Comparison of ENCODE assay signal across 16 cellular contexts in genomic region chr7:50656141-50656895, GRCh38.
DNase-seq lines count a peak whose midpoint lies in the region; ATAC-seq and TF ChIP-seq lines count a peak whose summit lies in the region.
"Had no signal": no experiment of that assay in that cellular context is flagged by ENCODE, and none has a peak within 500 bp of the region (broad histone marks: within the 10 kb centered on the region; RNA-seq: fewer than 3 reads in every experiment).

No MANE protein-coding gene starts in this region.

- H3K4me1 ChIP-seq in OCI-LY7 (ENCODE audit: insufficient read depth, low read length, poor library complexity, severe bottlenecking), result peaks cover 15% of the 10 kb centered on the region
- H3K4me1 ChIP-seq in right cardiac atrium (ENCODE audit: control insufficient read depth, insufficient read depth, low read length), result peaks cover 35% of the 10 kb centered on the region
- peaks cover 25% of the 10 kb centered on the region for H3K4me1 ChIP-seq in rectal smooth muscle tissue (ENCODE audit: control insufficient read depth, insufficient read depth, low read length)

- DNase-seq in EH (ENCODE audit: low read depth), result peak; percentile 29
- no peak for DNase-seq in OCI-LY7 (ENCODE audit: low spot score)
- peak in 1 of 3 donors; percentile 64 for DNase-seq in right cardiac atrium
- no peak for DNase-seq in NCI-H345 treated with DMSO at 0.1 percent for 48 hours (lab: John Stamatoyannopoulos, UW; ENCODE audit: unreplicated experiment)
- DNase-seq in AG20443 (ENCODE audit: low spot score), result no peak
- DNase-seq: activated CD8-positive, alpha-beta T cell treated with anti-CD3 and anti-CD28 coated beads for 36 hours; activated naive CD4-positive, alpha-beta T cell treated with Interleukin-2 at 50 U/mL for 16 hours; central memory CD4-positive, alpha-beta T cell; DMS79; MG63; stimulated activated CD8-positive, alpha-beta memory T cell treated with anti-CD3 and anti-CD28 coated beads, Interleukin-4, amount 100 ng/mL, for 48 hours had no signal

- no peak overlapping the region for H2AFZ ChIP-seq in OCI-LY7 (ENCODE audit: low read length)
- H2AFZ ChIP-seq: GM23338 had no signal

- POLR2A ChIA-PET in OCI-LY7 (lab: Charles Lee), result no interaction called here

- intact Hi-C loops in OCI-LY7 (cut with micrococcal nuclease; ENCODE audit: unreplicated experiment), result no loop called here
- intact Hi-C loops in right cardiac atrium (cut with DNase I), result no loop called here

- BruUV-seq in OCI-LY7 (replicated peaks; lab: Mats Ljungman, UMichigan), result no TSS peak

- no peak for TF ChIP-seq CTCF in OCI-LY7 (conservative IDR thresholded peaks at IDR 0.05; ENCODE audit: low read length)

- H3K4me3 ChIP-seq in OCI-LY7 (ENCODE audit: low read depth, low read length, poor library complexity, severe bottlenecking), result no peak overlapping the region
- H3K4me3 ChIP-seq in right cardiac atrium (ENCODE audit: low read length), result no peak overlapping the region
- no peak overlapping the region for H3K4me3 ChIP-seq in rectal smooth muscle tissue (ENCODE audit: low read length)
- H3K4me3 ChIP-seq: GM12878, GM23338, MG63 had no signal

- H3K36me3 ChIP-seq in OCI-LY7 (ENCODE audit: insufficient read depth, low read length) (no peaks in the 10 kb centered on the region), rectal smooth muscle tissue (ENCODE audit: control insufficient read depth, insufficient read depth, low read length) (no peaks in the 10 kb centered on the region)
- H3K36me3 ChIP-seq: MG63 had no signal

- H4K20me1 ChIP-seq in OCI-LY7 (ENCODE audit: insufficient read depth, low read length), result no peaks in the 10 kb centered on the region

- no peaks in the 10 kb centered on the region for H3K79me2 ChIP-seq in OCI-LY7 (ENCODE audit: insufficient read depth, low read depth, low read length)

- H3K27ac ChIP-seq in OCI-LY7 (ENCODE audit: low read depth, low read length, poor library complexity, severe bottlenecking) (no peak overlapping the region), right cardiac atrium (ENCODE audit: low read length) (peak overlapping the region; percentile 76), rectal smooth muscle tissue (ENCODE audit: low read depth, low read length) (peak overlapping the region; percentile 75)

- H3K9me3 ChIP-seq in OCI-LY7 (ENCODE audit: low read length) (no peaks in the 10 kb centered on the region), right cardiac atrium (ENCODE audit: control insufficient read depth, low read length) (no peaks in the 10 kb centered on the region)
- H3K9me3 ChIP-seq: MG63 had no signal

- H3K4me2 ChIP-seq in OCI-LY7 (ENCODE audit: low read length), result 0 out of 2 replicates have a peak overlapping the region, but pooled peaks have one; percentile 9
- H3K4me2 ChIP-seq: GM23338 had no signal

- H3K9me2 ChIP-seq in OCI-LY7 (ENCODE audit: insufficient read depth, low read length), result no peaks in the 10 kb centered on the region

- H3K9ac ChIP-seq in rectal smooth muscle tissue (ENCODE audit: low read length), result no peak overlapping the region

- 64% methylated on average over 16 of the region's 16 CpGs for WGBS in right cardiac atrium

- CTCF ChIA-PET in OCI-LY7 (lab: Charles Lee; ENCODE audit: unreplicated experiment), result no interaction called here

- H3K27me3 ChIP-seq in right cardiac atrium (ENCODE audit: control insufficient read depth, insufficient read depth) (no peaks in the 10 kb centered on the region), rectal smooth muscle tissue (ENCODE audit: control insufficient read depth, insufficient read depth, low read length) (no peaks in the 10 kb centered on the region)
- H3K27me3 ChIP-seq: MG63 had no signal

- ATAC-seq in right cardiac atrium, result no peak
- ATAC-seq in HG03460 (IDR thresholded peaks at IDR 0.05; ENCODE audit: unreplicated experiment), result no peak
- ATAC-seq in GM18870 (IDR thresholded peaks at IDR 0.05; ENCODE audit: unreplicated experiment), result no peak
- ATAC-seq: activated CD8-positive, alpha-beta T cell treated with anti-CD3 and anti-CD28 coated beads for 36 hours; GM12878; GM23338 had no signal
